Comparison of ENCODE assay signal across 8 cellular contexts in the genomic region with DNA sequence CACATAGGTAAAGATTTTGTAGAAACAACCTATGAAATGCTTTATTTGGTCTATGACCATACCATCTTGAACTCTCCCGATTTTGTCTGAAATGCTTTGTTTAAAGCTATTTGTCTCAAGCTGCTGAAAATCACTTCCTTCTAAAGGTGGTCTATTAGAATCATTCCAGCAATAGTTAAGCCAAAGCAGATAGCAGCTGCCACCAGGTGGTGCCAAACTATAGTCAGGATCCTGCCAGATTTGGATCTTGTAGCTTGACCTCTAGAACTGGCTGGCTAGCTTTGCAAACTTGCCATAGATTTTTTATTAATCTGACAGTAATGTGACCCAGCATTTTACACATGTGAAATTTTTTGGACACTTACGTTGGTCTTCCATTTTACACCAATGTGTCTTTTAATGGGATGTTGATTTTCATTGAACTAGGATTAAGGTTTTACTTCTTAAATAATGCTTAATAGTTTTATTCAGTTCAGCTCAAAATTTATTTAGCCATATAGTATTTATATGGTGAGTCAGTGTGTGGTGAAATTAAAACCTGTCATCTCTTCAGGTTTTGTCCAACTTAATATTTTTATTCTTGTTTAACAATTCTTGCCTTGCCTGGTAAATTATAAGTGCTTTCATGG. TPM values are rescaled to one million over a fixed set of nuclear protein-coding genes. Genes with fewer than 3 reads are reported as not detected.
DNase-seq lines count a peak whose midpoint lies in the region; ATAC-seq and TF ChIP-seq lines count a peak whose summit lies in the region.

No MANE protein-coding gene starts in this region.

- TF ChIP-seq CTCF in WTC11 (IDR thresholded peaks at IDR 0.05): peak; percentile 38

- POLR2A ChIA-PET in activated CD4-positive, alpha-beta memory T cell treated with anti-CD3 and anti-CD28 coated beads for 36 hours (lab: Charles Lee): interaction anchor here (1.0 to 1.1 kb wide), 2 partner anchors 37 to 38 kb away, joined by 3 to 4 read pairs; a partner anchor contains a TSS
- POLR2A ChIA-PET in activated CD4-positive, alpha-beta memory T cell treated with anti-CD3 and anti-CD28 coated beads, Interleukin-2, amount 10 ng/mL, durations not matched to agents 7 days and 5 days (lab: Charles Lee): interaction anchor here (1.3 to 1.5 kb wide), 3 partner anchors 37 to 87 kb away, joined by 3 to 11 read pairs (median 3); a partner anchor contains a TSS
- POLR2A ChIA-PET in WTC11 (lab: Charles Lee): interaction anchor here (1.0 kb wide), 2 partner anchors 25 to 38 kb away, joined by 3 to 6 read pairs; a partner anchor contains a TSS

- no peak overlapping the region for H3K27ac Mint-ChIP-seq in activated CD4-positive, alpha-beta memory T cell treated with anti-CD3 and anti-CD28 coated beads for 36 hours
- no peak overlapping the region for H3K27ac Mint-ChIP-seq in activated CD4-positive, alpha-beta memory T cell treated with anti-CD3 and anti-CD28 coated beads, Interleukin-2, amount 10 ng/mL, durations not matched to agents 7 days and 5 days
- no peak overlapping the region for H3K27ac Mint-ChIP-seq in WTC11
- no peak overlapping the region for H3K27ac Mint-ChIP-seq in stimulated activated effector memory CD8-positive, alpha-beta T cell treated with anti-CD3 and anti-CD28 coated beads, Interleukin-12 subunit alpha, Interleukin-12 subunit beta, amount 100 ng/mL, for 72 hours

- H3K4me3 Mint-ChIP-seq in activated CD4-positive, alpha-beta memory T cell treated with anti-CD3 and anti-CD28 coated beads for 36 hours: no peak overlapping the region
- no peak overlapping the region for H3K4me3 Mint-ChIP-seq in activated CD4-positive, alpha-beta memory T cell treated with anti-CD3 and anti-CD28 coated beads, Interleukin-2, amount 10 ng/mL, durations not matched to agents 7 days and 5 days
- H3K4me3 Mint-ChIP-seq in WTC11: no peak overlapping the region
- no peak overlapping the region for H3K4me3 Mint-ChIP-seq in stimulated activated effector memory CD8-positive, alpha-beta T cell treated with anti-CD3 and anti-CD28 coated beads, Interleukin-12 subunit alpha, Interleukin-12 subunit beta, amount 100 ng/mL, for 72 hours

- peak; percentile 41 for DNase-seq in activated CD4-positive, alpha-beta memory T cell treated with anti-CD3 and anti-CD28 coated beads for 36 hours
- DNase-seq in activated CD4-positive, alpha-beta memory T cell treated with anti-CD3 and anti-CD28 coated beads, Interleukin-2, amount 10 ng/mL, durations not matched to agents 7 days and 5 days: no peak
- DNase-seq in LoVo (ENCODE audit: low spot score) (peak; percentile 27), WTC11 (ENCODE audit: low spot score) (peak; percentile 61), glomerular visceral epithelial cell (ENCODE audit: extremely low spot score) (peak; percentile 41), sciatic nerve (ENCODE audit: low spot score) (peak; percentile 71)
- no peak for DNase-seq in stimulated activated effector memory CD8-positive, alpha-beta T cell treated with anti-CD3 and anti-CD28 coated beads, Interleukin-12 subunit alpha, Interleukin-12 subunit beta, amount 100 ng/mL, for 72 hours (ENCODE audit: low spot score in 2 of 2)

- H3K36me3 Mint-ChIP-seq in activated CD4-positive, alpha-beta memory T cell treated with anti-CD3 and anti-CD28 coated beads for 36 hours: peaks cover 53% of the 10 kb centered on the region
- peaks cover 62% of the 10 kb centered on the region for H3K36me3 Mint-ChIP-seq in activated CD4-positive, alpha-beta memory T cell treated with anti-CD3 and anti-CD28 coated beads, Interleukin-2, amount 10 ng/mL, durations not matched to agents 7 days and 5 days (ENCODE audit: low read depth)
- peaks cover 68% of the 10 kb centered on the region for H3K36me3 Mint-ChIP-seq in WTC11
- no peaks in the 10 kb centered on the region for H3K36me3 Mint-ChIP-seq in stimulated activated effector memory CD8-positive, alpha-beta T cell treated with anti-CD3 and anti-CD28 coated beads, Interleukin-12 subunit alpha, Interleukin-12 subunit beta, amount 100 ng/mL, for 72 hours

- CTCF ChIA-PET in activated CD4-positive, alpha-beta memory T cell treated with anti-CD3 and anti-CD28 coated beads for 36 hours (lab: Charles Lee): interaction anchor here (0.7 to 4.2 kb wide), 18 partner anchors 10 to 1017 kb away, joined by 3 to 38 read pairs (median 5); a partner anchor contains a TSS
- CTCF ChIA-PET in activated CD4-positive, alpha-beta memory T cell treated with anti-CD3 and anti-CD28 coated beads, Interleukin-2, amount 10 ng/mL, durations not matched to agents 7 days and 5 days (lab: Charles Lee): interaction anchor here (0.8 to 2.9 kb wide), 20 partner anchors 9 to 291 kb away, joined by 3 to 22 read pairs (median 6); a partner anchor contains a TSS
- CTCF ChIA-PET in WTC11 (lab: Charles Lee): interaction anchor here (0.5 to 3.3 kb wide), 44 partner anchors 8 to 796 kb away, joined by 3 to 34 read pairs (median 4); a partner anchor contains a TSS

- ATAC-seq in WTC11 (peak; percentile 41; the same call in 1 of the 2 replicates), sciatic nerve (peak; percentile 50), GM21576 (IDR thresholded peaks at IDR 0.05; ENCODE audit: unreplicated experiment) (no peak)
- ATAC-seq in stimulated activated effector memory CD8-positive, alpha-beta T cell treated with anti-CD3 and anti-CD28 coated beads, Interleukin-12 subunit alpha, Interleukin-12 subunit beta, amount 100 ng/mL, for 72 hours: no peak

- no peaks in the 10 kb centered on the region for H3K9me3 Mint-ChIP-seq in activated CD4-positive, alpha-beta memory T cell treated with anti-CD3 and anti-CD28 coated beads for 36 hours
- no peaks in the 10 kb centered on the region for H3K9me3 Mint-ChIP-seq in activated CD4-positive, alpha-beta memory T cell treated with anti-CD3 and anti-CD28 coated beads, Interleukin-2, amount 10 ng/mL, durations not matched to agents 7 days and 5 days
- no peaks in the 10 kb centered on the region for H3K9me3 Mint-ChIP-seq in WTC11
- H3K9me3 Mint-ChIP-seq in stimulated activated effector memory CD8-positive, alpha-beta T cell treated with anti-CD3 and anti-CD28 coated beads, Interleukin-12 subunit alpha, Interleukin-12 subunit beta, amount 100 ng/mL, for 72 hours: no peaks in the 10 kb centered on the region

- no peaks in the 10 kb centered on the region for H3K4me1 Mint-ChIP-seq in activated CD4-positive, alpha-beta memory T cell treated with anti-CD3 and anti-CD28 coated beads for 36 hours (ENCODE audit: low read depth)
- no peaks in the 10 kb centered on the region for H3K4me1 Mint-ChIP-seq in activated CD4-positive, alpha-beta memory T cell treated with anti-CD3 and anti-CD28 coated beads, Interleukin-2, amount 10 ng/mL, durations not matched to agents 7 days and 5 days
- peaks cover 12% of the 10 kb centered on the region for H3K4me1 Mint-ChIP-seq in WTC11
- H3K4me1 Mint-ChIP-seq in stimulated activated effector memory CD8-positive, alpha-beta T cell treated with anti-CD3 and anti-CD28 coated beads, Interleukin-12 subunit alpha, Interleukin-12 subunit beta, amount 100 ng/mL, for 72 hours: no peaks in the 10 kb centered on the region

- H3K27me3 Mint-ChIP-seq in activated CD4-positive, alpha-beta memory T cell treated with anti-CD3 and anti-CD28 coated beads for 36 hours: no peaks in the 10 kb centered on the region
- H3K27me3 Mint-ChIP-seq in activated CD4-positive, alpha-beta memory T cell treated with anti-CD3 and anti-CD28 coated beads, Interleukin-2, amount 10 ng/mL, durations not matched to agents 7 days and 5 days: no peaks in the 10 kb centered on the region
- no peaks in the 10 kb centered on the region for H3K27me3 Mint-ChIP-seq in WTC11 (ENCODE audit: low read depth)

- intact Hi-C loops in activated CD4-positive, alpha-beta memory T cell treated with anti-CD3 and anti-CD28 coated beads for 36 hours (cut with micrococcal nuclease): no loop called here
- intact Hi-C loops in sciatic nerve (cut with DNase I): no loop called here

TF ChIP-seq in WTC11, 78 proteins besides CTCF, POLR2A, EP300 and RAD21 (continues in another document):
- TF ChIP-seq TEAD4 (CRISPR knock-in tag; IDR thresholded peaks at IDR 0.05): no peak
- no peak for TF ChIP-seq TCF7 (CRISPR knock-in tag; IDR thresholded peaks at IDR 0.05; ENCODE audit: low read depth)
- TF ChIP-seq, protein P1, sequence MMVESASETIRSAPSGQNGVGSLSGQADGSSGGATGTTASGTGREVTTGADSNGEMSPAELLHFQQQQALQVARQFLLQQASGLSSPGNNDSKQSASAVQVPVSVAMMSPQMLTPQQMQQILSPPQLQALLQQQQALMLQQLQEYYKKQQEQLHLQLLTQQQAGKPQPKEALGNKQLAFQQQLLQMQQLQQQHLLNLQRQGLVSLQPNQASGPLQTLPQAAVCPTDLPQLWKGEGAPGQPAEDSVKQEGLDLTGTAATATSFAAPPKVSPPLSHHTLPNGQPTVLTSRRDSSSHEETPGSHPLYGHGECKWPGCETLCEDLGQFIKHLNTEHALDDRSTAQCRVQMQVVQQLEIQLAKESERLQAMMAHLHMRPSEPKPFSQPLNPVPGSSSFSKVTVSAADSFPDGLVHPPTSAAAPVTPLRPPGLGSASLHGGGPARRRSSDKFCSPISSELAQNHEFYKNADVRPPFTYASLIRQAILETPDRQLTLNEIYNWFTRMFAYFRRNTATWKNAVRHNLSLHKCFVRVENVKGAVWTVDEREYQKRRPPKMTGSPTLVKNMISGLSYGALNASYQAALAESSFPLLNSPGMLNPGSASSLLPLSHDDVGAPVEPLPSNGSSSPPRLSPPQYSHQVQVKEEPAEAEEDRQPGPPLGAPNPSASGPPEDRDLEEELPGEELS (CRISPR knock-in tag; IDR thresholded peaks at IDR 0.05): no peak
- no peak for TF ChIP-seq RELA (CRISPR knock-in tag; IDR thresholded peaks at IDR 0.05; ENCODE audit: borderline replicate concordance)
- TF ChIP-seq, protein P2, sequence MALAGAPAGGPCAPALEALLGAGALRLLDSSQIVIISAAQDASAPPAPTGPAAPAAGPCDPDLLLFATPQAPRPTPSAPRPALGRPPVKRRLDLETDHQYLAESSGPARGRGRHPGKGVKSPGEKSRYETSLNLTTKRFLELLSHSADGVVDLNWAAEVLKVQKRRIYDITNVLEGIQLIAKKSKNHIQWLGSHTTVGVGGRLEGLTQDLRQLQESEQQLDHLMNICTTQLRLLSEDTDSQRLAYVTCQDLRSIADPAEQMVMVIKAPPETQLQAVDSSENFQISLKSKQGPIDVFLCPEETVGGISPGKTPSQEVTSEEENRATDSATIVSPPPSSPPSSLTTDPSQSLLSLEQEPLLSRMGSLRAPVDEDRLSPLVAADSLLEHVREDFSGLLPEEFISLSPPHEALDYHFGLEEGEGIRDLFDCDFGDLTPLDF (CRISPR knock-in tag; IDR thresholded peaks at IDR 0.05): no peak

RNA-seq across cellular contexts. Expression of a gene that starts 19.7 kb away (rescaled TPM):
- total RNA-seq in activated CD4-positive, alpha-beta memory T cell treated with anti-CD3 and anti-CD28 coated beads for 36 hours: 10 to 100 TPM; 37.6 to 39.9 TPM
- 10 to 100 TPM; 48.4 to 54.5 TPM for total RNA-seq in activated CD4-positive, alpha-beta memory T cell treated with anti-CD3 and anti-CD28 coated beads, Interleukin-2, amount 10 ng/mL, durations not matched to agents 7 days and 5 days
- total RNA-seq in WTC11 (2021) (29.3 to 32.7 TPM (median 31.1 TPM) in 3 replicates), sciatic nerve (31.9 TPM)

RNA-seq across cellular contexts. Expression of a gene that starts 38.0 kb away (rescaled TPM):
- total RNA-seq in activated CD4-positive, alpha-beta memory T cell treated with anti-CD3 and anti-CD28 coated beads for 36 hours: 100 to 1,000 TPM; 794 to 835 TPM
- 100 to 1,000 TPM; 548 to 594 TPM for total RNA-seq in activated CD4-positive, alpha-beta memory T cell treated with anti-CD3 and anti-CD28 coated beads, Interleukin-2, amount 10 ng/mL, durations not matched to agents 7 days and 5 days
- total RNA-seq in WTC11 (2021) (779 to 918 TPM (median 906 TPM) in 3 replicates), sciatic nerve (567 TPM)

Comparison
In these comparisons a context has a peak if more than half of its experiments do, and no peak if none do; other contexts are left out.
1. DNase-seq: peak in activated CD4-positive, alpha-beta memory T cell treated with anti-CD3 and anti-CD28 coated beads for 36 hours (single experiment), LoVo (single experiment), WTC11 (single experiment), glomerular visceral epithelial cell (single experiment) and sciatic nerve (single experiment); none in activated CD4-positive, alpha-beta memory T cell treated with anti-CD3 and anti-CD28 coated beads, Interleukin-2, amount 10 ng/mL, durations not matched to agents 7 days and 5 days (single experiment) and stimulated activated effector memory CD8-positive, alpha-beta T cell treated with anti-CD3 and anti-CD28 coated beads, Interleukin-12 subunit alpha, Interleukin-12 subunit beta, amount 100 ng/mL, for 72 hours (0 of 2).
2. ATAC-seq: peak in WTC11 (single experiment) and sciatic nerve (single experiment); none in stimulated activated effector memory CD8-positive, alpha-beta T cell treated with anti-CD3 and anti-CD28 coated beads, Interleukin-12 subunit alpha, Interleukin-12 subunit beta, amount 100 ng/mL, for 72 hours (single experiment) and GM21576 (single experiment).